Comparison of ENCODE assay signal across 1 cellular context in the genomic region with DNA sequence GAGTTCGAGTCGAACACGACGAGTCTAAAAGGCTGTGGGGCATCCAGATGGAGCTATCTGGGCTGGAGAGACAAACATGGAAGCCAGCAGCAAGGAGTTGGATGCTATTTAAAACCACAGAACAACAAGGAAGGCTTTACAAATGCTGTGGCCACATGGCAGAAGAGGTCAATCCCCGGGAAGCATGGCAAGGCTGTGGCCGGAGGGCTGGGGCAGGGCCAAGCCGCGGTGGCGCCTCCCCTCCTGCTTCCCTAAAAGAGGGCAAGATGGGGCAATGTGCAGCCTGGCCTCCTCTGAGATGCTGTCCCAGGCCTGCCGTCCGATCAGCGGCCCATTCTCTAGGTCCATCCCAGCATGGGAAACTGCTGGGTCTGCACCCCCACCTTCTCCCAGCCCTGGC.
TF ChIP-seq lines count a peak whose summit lies in the region.

No MANE protein-coding gene starts in this region.

TF ChIP-seq in HepG2, 621 proteins besides CTCF, POLR2A, EP300 and RAD21 (continued from another document):
- TF ChIP-seq ATF7-NPFF (CRISPR knock-in tag; IDR thresholded peaks at IDR 0.05; ENCODE audit: low read depth) (no peak), JUND (CRISPR knock-in tag; IDR thresholded peaks at IDR 0.05) (no peak), SOX6 (IDR thresholded peaks at IDR 0.05) (no peak), SOX6 (CRISPR knock-in tag; IDR thresholded peaks at IDR 0.05) (no peak)
- TF ChIP-seq, protein P1, sequence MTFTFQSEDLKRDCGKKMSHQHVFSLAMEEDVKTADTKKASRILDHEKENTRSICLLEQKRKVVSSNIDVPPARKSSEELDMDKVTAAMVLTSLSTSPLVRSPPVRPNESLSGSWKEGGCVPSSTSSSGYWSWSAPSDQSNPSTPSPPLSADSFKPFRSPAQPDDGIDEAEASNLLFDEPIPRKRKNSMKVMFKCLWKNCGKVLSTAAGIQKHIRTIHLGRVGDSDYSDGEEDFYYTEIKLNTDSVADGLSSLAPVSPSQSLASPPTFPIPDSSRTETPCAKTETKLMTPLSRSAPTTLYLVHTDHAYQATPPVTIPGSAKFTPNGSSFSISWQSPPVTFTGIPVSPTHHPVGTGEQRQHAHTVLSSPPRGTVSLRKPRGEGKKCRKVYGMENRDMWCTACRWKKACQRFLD (CRISPR knock-in tag; IDR thresholded peaks at IDR 0.05; ENCODE audit: borderline replicate concordance): no peak
- TF ChIP-seq, protein P2, sequence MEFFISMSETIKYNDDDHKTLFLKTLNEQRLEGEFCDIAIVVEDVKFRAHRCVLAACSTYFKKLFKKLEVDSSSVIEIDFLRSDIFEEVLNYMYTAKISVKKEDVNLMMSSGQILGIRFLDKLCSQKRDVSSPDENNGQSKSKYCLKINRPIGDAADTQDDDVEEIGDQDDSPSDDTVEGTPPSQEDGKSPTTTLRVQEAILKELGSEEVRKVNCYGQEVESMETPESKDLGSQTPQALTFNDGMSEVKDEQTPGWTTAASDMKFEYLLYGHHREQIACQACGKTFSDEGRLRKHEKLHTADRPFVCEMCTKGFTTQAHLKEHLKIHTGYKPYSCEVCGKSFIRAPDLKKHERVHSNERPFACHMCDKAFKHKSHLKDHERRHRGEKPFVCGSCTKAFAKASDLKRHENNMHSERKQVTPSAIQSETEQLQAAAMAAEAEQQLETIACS (CRISPR knock-in tag; IDR thresholded peaks at IDR 0.05): no peak
- TF ChIP-seq, protein P3, sequence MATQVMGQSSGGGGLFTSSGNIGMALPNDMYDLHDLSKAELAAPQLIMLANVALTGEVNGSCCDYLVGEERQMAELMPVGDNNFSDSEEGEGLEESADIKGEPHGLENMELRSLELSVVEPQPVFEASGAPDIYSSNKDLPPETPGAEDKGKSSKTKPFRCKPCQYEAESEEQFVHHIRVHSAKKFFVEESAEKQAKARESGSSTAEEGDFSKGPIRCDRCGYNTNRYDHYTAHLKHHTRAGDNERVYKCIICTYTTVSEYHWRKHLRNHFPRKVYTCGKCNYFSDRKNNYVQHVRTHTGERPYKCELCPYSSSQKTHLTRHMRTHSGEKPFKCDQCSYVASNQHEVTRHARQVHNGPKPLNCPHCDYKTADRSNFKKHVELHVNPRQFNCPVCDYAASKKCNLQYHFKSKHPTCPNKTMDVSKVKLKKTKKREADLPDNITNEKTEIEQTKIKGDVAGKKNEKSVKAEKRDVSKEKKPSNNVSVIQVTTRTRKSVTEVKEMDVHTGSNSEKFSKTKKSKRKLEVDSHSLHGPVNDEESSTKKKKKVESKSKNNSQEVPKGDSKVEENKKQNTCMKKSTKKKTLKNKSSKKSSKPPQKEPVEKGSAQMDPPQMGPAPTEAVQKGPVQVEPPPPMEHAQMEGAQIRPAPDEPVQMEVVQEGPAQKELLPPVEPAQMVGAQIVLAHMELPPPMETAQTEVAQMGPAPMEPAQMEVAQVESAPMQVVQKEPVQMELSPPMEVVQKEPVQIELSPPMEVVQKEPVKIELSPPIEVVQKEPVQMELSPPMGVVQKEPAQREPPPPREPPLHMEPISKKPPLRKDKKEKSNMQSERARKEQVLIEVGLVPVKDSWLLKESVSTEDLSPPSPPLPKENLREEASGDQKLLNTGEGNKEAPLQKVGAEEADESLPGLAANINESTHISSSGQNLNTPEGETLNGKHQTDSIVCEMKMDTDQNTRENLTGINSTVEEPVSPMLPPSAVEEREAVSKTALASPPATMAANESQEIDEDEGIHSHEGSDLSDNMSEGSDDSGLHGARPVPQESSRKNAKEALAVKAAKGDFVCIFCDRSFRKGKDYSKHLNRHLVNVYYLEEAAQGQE (IDR thresholded peaks at IDR 0.05; ENCODE audit: borderline replicate concordance in 1 of 2, low read depth in 1 of 2, low read length in 2 of 2): no peak
TF ChIP-seq in HepG2: peak in this region for 0.
